1 cellular context compared by ENCODE assay signal in the genomic region with DNA sequence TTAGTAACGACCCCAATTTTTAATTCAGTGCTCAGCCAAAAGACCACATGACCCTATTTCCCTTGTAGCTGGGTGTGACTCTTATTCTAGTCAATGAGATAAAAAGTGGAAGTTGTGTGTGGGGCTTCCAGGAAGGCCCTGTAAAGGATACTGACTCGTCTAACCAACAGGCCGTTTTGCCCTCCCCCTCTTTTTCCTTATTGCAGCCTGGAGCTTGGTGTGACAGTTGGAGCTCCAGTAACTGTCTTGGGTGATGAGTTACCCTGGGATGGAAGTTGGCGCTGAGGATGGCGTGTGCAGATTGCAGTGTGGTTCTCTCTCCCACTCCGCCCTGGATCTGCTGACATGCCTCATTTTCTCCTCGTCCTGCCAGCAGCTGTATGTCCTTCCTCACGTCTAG.
TF ChIP-seq lines count a peak whose summit lies in the region.

No MANE protein-coding gene starts in this region.

TF ChIP-seq in HepG2, 621 proteins besides CTCF, POLR2A, EP300 and RAD21 (continued from another document):
- TF ChIP-seq, protein P1, sequence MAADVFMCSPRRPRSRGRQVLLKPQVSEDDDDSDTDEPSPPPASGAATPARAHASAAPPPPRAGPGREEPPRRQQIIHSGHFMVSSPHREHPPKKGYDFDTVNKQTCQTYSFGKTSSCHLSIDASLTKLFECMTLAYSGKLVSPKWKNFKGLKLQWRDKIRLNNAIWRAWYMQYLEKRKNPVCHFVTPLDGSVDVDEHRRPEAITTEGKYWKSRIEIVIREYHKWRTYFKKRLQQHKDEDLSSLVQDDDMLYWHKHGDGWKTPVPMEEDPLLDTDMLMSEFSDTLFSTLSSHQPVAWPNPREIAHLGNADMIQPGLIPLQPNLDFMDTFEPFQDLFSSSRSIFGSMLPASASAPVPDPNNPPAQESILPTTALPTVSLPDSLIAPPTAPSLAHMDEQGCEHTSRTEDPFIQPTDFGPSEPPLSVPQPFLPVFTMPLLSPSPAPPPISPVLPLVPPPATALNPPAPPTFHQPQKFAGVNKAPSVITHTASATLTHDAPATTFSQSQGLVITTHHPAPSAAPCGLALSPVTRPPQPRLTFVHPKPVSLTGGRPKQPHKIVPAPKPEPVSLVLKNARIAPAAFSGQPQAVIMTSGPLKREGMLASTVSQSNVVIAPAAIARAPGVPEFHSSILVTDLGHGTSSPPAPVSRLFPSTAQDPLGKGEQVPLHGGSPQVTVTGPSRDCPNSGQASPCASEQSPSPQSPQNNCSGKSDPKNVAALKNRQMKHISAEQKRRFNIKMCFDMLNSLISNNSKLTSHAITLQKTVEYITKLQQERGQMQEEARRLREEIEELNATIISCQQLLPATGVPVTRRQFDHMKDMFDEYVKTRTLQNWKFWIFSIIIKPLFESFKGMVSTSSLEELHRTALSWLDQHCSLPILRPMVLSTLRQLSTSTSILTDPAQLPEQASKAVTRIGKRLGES (CRISPR knock-in tag; IDR thresholded peaks at IDR 0.05; ENCODE audit: borderline replicate concordance), result no peak
- TF ChIP-seq ZSCAN9 (CRISPR knock-in tag; IDR thresholded peaks at IDR 0.05; ENCODE audit: borderline replicate concordance) (no peak), RORA (CRISPR knock-in tag; IDR thresholded peaks at IDR 0.05) (no peak), ARHGAP35 (CRISPR knock-in tag; IDR thresholded peaks at IDR 0.05; ENCODE audit: borderline replicate concordance) (no peak), ZNF564 (CRISPR knock-in tag; IDR thresholded peaks at IDR 0.05) (no peak)
- TF ChIP-seq, protein P2, sequence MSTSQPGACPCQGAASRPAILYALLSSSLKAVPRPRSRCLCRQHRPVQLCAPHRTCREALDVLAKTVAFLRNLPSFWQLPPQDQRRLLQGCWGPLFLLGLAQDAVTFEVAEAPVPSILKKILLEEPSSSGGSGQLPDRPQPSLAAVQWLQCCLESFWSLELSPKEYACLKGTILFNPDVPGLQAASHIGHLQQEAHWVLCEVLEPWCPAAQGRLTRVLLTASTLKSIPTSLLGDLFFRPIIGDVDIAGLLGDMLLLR (CRISPR knock-in tag; IDR thresholded peaks at IDR 0.05), result no peak
- TF ChIP-seq, protein P3, sequence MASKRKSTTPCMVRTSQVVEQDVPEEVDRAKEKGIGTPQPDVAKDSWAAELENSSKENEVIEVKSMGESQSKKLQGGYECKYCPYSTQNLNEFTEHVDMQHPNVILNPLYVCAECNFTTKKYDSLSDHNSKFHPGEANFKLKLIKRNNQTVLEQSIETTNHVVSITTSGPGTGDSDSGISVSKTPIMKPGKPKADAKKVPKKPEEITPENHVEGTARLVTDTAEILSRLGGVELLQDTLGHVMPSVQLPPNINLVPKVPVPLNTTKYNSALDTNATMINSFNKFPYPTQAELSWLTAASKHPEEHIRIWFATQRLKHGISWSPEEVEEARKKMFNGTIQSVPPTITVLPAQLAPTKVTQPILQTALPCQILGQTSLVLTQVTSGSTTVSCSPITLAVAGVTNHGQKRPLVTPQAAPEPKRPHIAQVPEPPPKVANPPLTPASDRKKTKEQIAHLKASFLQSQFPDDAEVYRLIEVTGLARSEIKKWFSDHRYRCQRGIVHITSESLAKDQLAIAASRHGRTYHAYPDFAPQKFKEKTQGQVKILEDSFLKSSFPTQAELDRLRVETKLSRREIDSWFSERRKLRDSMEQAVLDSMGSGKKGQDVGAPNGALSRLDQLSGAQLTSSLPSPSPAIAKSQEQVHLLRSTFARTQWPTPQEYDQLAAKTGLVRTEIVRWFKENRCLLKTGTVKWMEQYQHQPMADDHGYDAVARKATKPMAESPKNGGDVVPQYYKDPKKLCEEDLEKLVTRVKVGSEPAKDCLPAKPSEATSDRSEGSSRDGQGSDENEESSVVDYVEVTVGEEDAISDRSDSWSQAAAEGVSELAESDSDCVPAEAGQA (IDR thresholded peaks at IDR 0.05; ENCODE audit: low read depth), result no peak
- TF ChIP-seq, protein P3 (CRISPR knock-in tag; IDR thresholded peaks at IDR 0.05; ENCODE audit: borderline replicate concordance), result no peak
TF ChIP-seq in HepG2: peak in this region for 0.
